8 cellular contexts compared by ENCODE assay signal in the genomic region with DNA sequence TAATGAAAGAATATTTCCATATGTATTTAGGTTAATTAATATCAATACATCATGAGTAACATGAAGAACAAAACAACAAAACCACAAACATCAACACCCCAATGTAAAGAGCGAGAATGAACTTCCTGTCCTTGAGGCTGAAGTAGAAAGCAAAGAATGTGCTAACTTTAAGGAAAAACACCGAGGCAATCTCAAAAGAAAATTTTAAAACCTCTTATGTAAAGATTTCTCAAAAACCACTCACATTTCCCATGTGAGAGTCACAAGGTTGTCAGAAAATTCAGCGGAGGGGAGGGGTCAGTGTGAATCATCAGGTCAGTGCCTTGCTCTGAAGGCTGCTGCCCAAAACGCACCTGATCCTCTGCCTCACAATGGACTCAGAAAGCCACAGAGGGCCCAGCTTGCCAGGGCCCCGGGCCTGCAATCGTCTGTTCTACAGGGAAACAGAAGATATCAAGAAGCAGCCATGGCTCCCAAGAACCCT. TPM values are rescaled to one million over a fixed set of nuclear protein-coding genes. Genes with fewer than 3 reads are reported as not detected.
DNase-seq lines count a peak whose midpoint lies in the region; ATAC-seq, FAIRE-seq and TF ChIP-seq lines count a peak whose summit lies in the region.

No MANE protein-coding gene starts in this region.

- H3K36me3 Mint-ChIP-seq in T-helper 17 cell (ENCODE audit: low read depth): peaks cover 3% of the 10 kb centered on the region
- H3K36me3 Mint-ChIP-seq in endodermal cell (ENCODE audit: low read depth): peaks cover 49% of the 10 kb centered on the region

- H4K91ac ChIP-seq in trophoblast cell (ENCODE audit: low read depth, low read length): no peak overlapping the region

- H3K27ac ChIP-seq in endodermal cell (ENCODE audit: low read depth, low read length) (no peak overlapping the region), trophoblast cell (ENCODE audit: low read depth, low read length) (peak overlapping the region; percentile 42)

- H3K18ac ChIP-seq in trophoblast cell (ENCODE audit: low read length): no peak overlapping the region

- no peak overlapping the region for H2BK120ac ChIP-seq in trophoblast cell (ENCODE audit: insufficient read depth, low read length, poor library complexity)

- H3K9me3 Mint-ChIP-seq in endodermal cell: peaks cover 2% of the 10 kb centered on the region

- H3K14ac ChIP-seq in trophoblast cell (ENCODE audit: low read length): no peak overlapping the region

- H3K9me3 ChIP-seq in T-helper 17 cell (ENCODE audit: control insufficient read depth, low read length, poor library complexity, severe bottlenecking) (no peaks in the 10 kb centered on the region), endodermal cell (ENCODE audit: control insufficient read depth, low read length) (no peaks in the 10 kb centered on the region), trophoblast cell (ENCODE audit: insufficient read depth, low read depth, low read length) (no peaks in the 10 kb centered on the region)

- peak; percentile 80 for ATAC-seq in T-helper 17 cell

- H3K4ac ChIP-seq in trophoblast cell (ENCODE audit: low read depth, low read length): peak overlapping the region; percentile 21

- H3K4me1 ChIP-seq in endodermal cell (ENCODE audit: control insufficient read depth, insufficient read depth, low read length): no peaks in the 10 kb centered on the region
- H3K4me1 ChIP-seq in trophoblast cell (ENCODE audit: control insufficient read depth in 1 of 2, insufficient read depth in 2 of 2, low read length in 2 of 2): peaks cover 12 to 16% of the 10 kb centered on the region in 2 experiments

- no peak overlapping the region for H4K12ac ChIP-seq in trophoblast cell (ENCODE audit: low read depth, low read length)

- no peak overlapping the region for H2AFZ ChIP-seq in trophoblast cell (ENCODE audit: insufficient read depth, low read length, poor library complexity)

- H3K27me3 ChIP-seq in endodermal cell (ENCODE audit: control insufficient read depth, insufficient read depth, low read length, poor library complexity, severe bottlenecking) (no peaks in the 10 kb centered on the region), trophoblast cell (ENCODE audit: insufficient read depth, low read length) (no peaks in the 10 kb centered on the region)

- H2BK12ac ChIP-seq in trophoblast cell (ENCODE audit: low read length): no peak overlapping the region

- peaks cover 2% of the 10 kb centered on the region for H3K79me2 ChIP-seq in trophoblast cell (ENCODE audit: control insufficient read depth, insufficient read depth, low read length, poor library complexity)

- TF ChIP-seq CTCF in endodermal cell (conservative IDR thresholded peaks at IDR 0.05): no peak

- H2AK5ac ChIP-seq in trophoblast cell (ENCODE audit: low read length): no peak overlapping the region

- peaks cover 35% of the 10 kb centered on the region for H3K4me1 Mint-ChIP-seq in T-helper 17 cell
- H3K4me1 Mint-ChIP-seq in endodermal cell: peaks cover 13% of the 10 kb centered on the region

- peaks cover 6% of the 10 kb centered on the region for H3K79me1 ChIP-seq in trophoblast cell (ENCODE audit: low read length)

- H3K4me3 Mint-ChIP-seq in T-helper 17 cell (peak overlapping the region; percentile 80), endodermal cell (no peak overlapping the region)

- DNase-seq in GM18507 (ENCODE audit: extremely low spot score, insufficient read length, low read depth) (no peak), T-helper 17 cell (no peak), endodermal cell (peak; percentile 73), trophoblast cell (peak; percentile 58 to 73), retina (no peak), middle frontal gyrus (ENCODE audit: extremely low spot score, low spot score) (no peak), NCI-H2081 treated with DMSO at 0.1 percent for 48 hours (lab: John Stamatoyannopoulos, UW) (no peak), NAMALWA (ENCODE audit: low spot score) (no peak)

- H3K27ac Mint-ChIP-seq in T-helper 17 cell (peak overlapping the region; percentile 99), endodermal cell (no peak overlapping the region)

- H3K4me2 ChIP-seq in trophoblast cell (ENCODE audit: low read length): peak overlapping the region; percentile 2

- H3K23ac ChIP-seq in trophoblast cell (ENCODE audit: low read length): no peak overlapping the region

- WGBS in endodermal cell (ENCODE audit: insufficient coverage in 1 of 2, insufficient read length in 1 of 2), 2 experiments: 64% methylated on average over 6 of the region's 6 CpGs; no CpG with 5 or more reads in 1 of the 2 experiments
- no CpG with 5 or more reads among the region's 6 CpGs for WGBS in trophoblast cell (ENCODE audit: extremely low coverage, insufficient coverage, insufficient read length)

- H3K4me3 ChIP-seq in endodermal cell (ENCODE audit: low read length) (no peak overlapping the region), trophoblast cell (ENCODE audit: low read depth, low read length) (no peak overlapping the region)

- H3K27me3 Mint-ChIP-seq in T-helper 17 cell (no peaks in the 10 kb centered on the region), endodermal cell (ENCODE audit: insufficient read depth) (no peaks in the 10 kb centered on the region)

- peaks cover 55% of the 10 kb centered on the region for H3K36me3 ChIP-seq in endodermal cell (ENCODE audit: control insufficient read depth, insufficient read depth, low read length)
- H3K36me3 ChIP-seq in trophoblast cell (ENCODE audit: control insufficient read depth in 1 of 2, insufficient read depth in 2 of 2, low read length in 2 of 2): peaks cover 9 to 12% of the 10 kb centered on the region in 2 experiments

- no peak overlapping the region for H4K8ac ChIP-seq in trophoblast cell (ENCODE audit: low read depth, low read length)

- H3K9ac ChIP-seq in endodermal cell (ENCODE audit: extremely low read depth, low read length, poor library complexity, severe bottlenecking): no peak overlapping the region
- no peak overlapping the region for H3K9ac ChIP-seq in trophoblast cell (ENCODE audit: low read length)

- H2BK5ac ChIP-seq in trophoblast cell (ENCODE audit: low read depth, low read length, poor library complexity): no peak overlapping the region

- FAIRE-seq in GM18507 (lab: Jason Lieb, UNC): peak; percentile 36

RNA-seq across cellular contexts. Expression of a gene that starts 12.3 kb away (rescaled TPM):
- total RNA-seq in T-helper 17 cell (10 to 100 TPM; 43.5 to 45.8 TPM), endodermal cell (10 to 100 TPM; 43.6 to 44.9 TPM)
- 38.5 TPM for polyA plus RNA-seq in endodermal cell (2013, experiment 1 of 2)
- polyA plus RNA-seq in endodermal cell (2013, experiment 2 of 2): 37.9 TPM
- 36.0 and 39.0 TPM in 2 replicates for polyA plus RNA-seq in trophoblast cell (2013)

Comparison
In these comparisons a context has a peak if more than half of its experiments do, and no peak if none do; other contexts are left out.
1. DNase-seq: peak in endodermal cell (single experiment) and trophoblast cell (2 of 2); none in GM18507 (single experiment), T-helper 17 cell (0 of 3), retina (single experiment), middle frontal gyrus (single experiment), NCI-H2081 treated with DMSO at 0.1 percent for 48 hours (single experiment) and NAMALWA (single experiment).